In the genomic region with DNA sequence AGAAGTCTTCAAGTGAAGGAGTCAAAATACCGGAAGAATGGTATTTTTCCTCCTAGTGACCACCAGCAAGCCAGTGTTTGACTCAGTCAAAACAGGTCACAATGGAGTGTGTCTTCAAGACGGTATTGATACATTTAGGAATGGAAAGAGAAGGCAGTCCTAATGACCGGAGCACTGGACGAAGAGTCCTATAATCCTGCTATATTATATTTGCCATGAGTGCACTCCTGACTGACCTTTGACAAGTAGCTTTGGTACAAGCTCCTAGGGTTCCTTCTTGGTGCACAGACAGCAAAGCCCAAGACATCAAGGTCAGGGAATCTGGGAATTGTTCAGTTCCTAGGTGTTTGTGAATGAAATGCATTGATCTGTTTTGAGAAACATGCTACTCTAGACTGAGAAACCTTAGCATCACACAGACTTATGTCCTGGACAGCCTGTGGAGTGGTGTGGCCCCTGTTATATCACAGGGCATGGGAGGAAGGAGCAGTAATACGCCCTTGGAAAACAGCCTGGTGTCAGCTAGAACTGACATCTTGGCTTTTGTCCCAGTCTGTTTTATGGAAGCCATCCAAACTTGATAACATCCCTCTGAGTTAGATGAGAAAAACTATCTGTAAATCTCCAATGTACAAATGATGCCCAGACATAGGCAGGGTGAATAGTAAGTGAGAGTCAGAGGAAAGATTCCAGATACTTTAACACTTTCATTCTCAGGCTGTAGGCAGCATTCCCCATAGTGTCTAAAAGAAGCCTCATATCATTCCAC, we compare ENCODE assay signal across 19 cellular contexts. TPM values are rescaled to one million over a fixed set of nuclear protein-coding genes. Genes with fewer than 3 reads are reported as not detected.
DNase-seq lines count a peak whose midpoint lies in the region; ATAC-seq and TF ChIP-seq lines count a peak whose summit lies in the region.
"Had no signal": no experiment of that assay in that cellular context is flagged by ENCODE, and none has a peak within 500 bp of the region (broad histone marks: within the 10 kb centered on the region; RNA-seq: fewer than 3 reads in every experiment).

No MANE protein-coding gene starts in this region.

- TF ChIP-seq POLR2A in right lobe of liver (IDR thresholded peaks at IDR 0.05), result no peak

- H3K4me1 Mint-ChIP-seq in brain, result peaks cover 75% of the 10 kb centered on the region

- intact Hi-C loops in right lobe of liver (cut with DNase I), result no loop called here

- no peak overlapping the region for H3K27ac ChIP-seq in right lobe of liver
- H3K27ac ChIP-seq: RWPE1 had no signal

- DNase-seq in EH (ENCODE audit: low read depth), result peak; percentile 62
- DNase-seq in M059J (ENCODE audit: low read depth), result peak; percentile 71
- peak in 1 of 3 donors; percentile 58 for DNase-seq in right lobe of liver
- no peak for DNase-seq in activated T-cell treated with anti-CD3 and anti-CD28 coated beads, Interleukin-2, amount 50 U/mL, for 48 hours
- DNase-seq in midbrain (lab: John Stamatoyannopoulos, UW), result no peak
- no peak for DNase-seq in stimulated activated CD4-positive, alpha-beta T cell treated with anti-CD3 and anti-CD28 coated beads, Interleukin-4, amount 100 ng/mL, for 4 hours
- DNase-seq in HAP-1 (ENCODE audit: low spot score in 2 of 2), result no peak
- DNase-seq: activated CD4-positive, alpha-beta memory T cell treated with anti-CD3 and anti-CD28 coated beads for 36 hours; glutamatergic neuron; natural killer cell; NCI-H524 treated with DMSO at 0.1 percent for 48 hours; retina had no signal

- peak overlapping the region; percentile 42 to 96 (median 77) for H3K27ac Mint-ChIP-seq in brain
- H3K27ac Mint-ChIP-seq: activated CD4-positive, alpha-beta memory T cell treated with anti-CD3 and anti-CD28 coated beads for 36 hours; activated T-helper 2 cell treated with anti-CD3 and anti-CD28 coated beads, Interferon-gamma antibody, Interleukin-2, Interleukin-4, amounts not matched to agents 10 μg/mL and 5 μg/mL and 100 μg/mL, durations not matched to agents 14 hours and 24 hours and 36 hours; natural killer cell; stimulated activated memory B cell treated with anti-CD40 and anti-IgM and Interleukin-4, amounts not matched to agents 10 μg/mL and 1 μg/mL and 100 μg/mL, for 72 hours had no signal

- H3K9me3 Mint-ChIP-seq in brain, result no peaks in the 10 kb centered on the region
- H3K9me3 Mint-ChIP-seq: activated CD4-positive, alpha-beta memory T cell treated with anti-CD3 and anti-CD28 coated beads for 36 hours; activated T-helper 2 cell treated with anti-CD3 and anti-CD28 coated beads, Interferon-gamma antibody, Interleukin-2, Interleukin-4, amounts not matched to agents 10 μg/mL and 5 μg/mL and 100 μg/mL, durations not matched to agents 14 hours and 24 hours and 36 hours; natural killer cell; stimulated activated memory B cell treated with anti-CD40 and anti-IgM and Interleukin-4, amounts not matched to agents 10 μg/mL and 1 μg/mL and 100 μg/mL, for 72 hours had no signal

- H3K4me3 Mint-ChIP-seq in brain, result no peak overlapping the region
- H3K4me3 Mint-ChIP-seq: activated CD4-positive, alpha-beta memory T cell treated with anti-CD3 and anti-CD28 coated beads for 36 hours; natural killer cell; stimulated activated memory B cell treated with anti-CD40 and anti-IgM and Interleukin-4, amounts not matched to agents 10 μg/mL and 1 μg/mL and 100 μg/mL, for 72 hours had no signal

- peak; percentile 66 to 85 (median 79) for ATAC-seq in right lobe of liver
- ATAC-seq: natural killer cell; stimulated activated memory B cell treated with anti-CD40 and anti-IgM and Interleukin-4, amounts not matched to agents 10 μg/mL and 1 μg/mL and 100 μg/mL, for 72 hours had no signal

- H3K27me3 Mint-ChIP-seq in brain, result peaks cover 3% of the 10 kb centered on the region
- H3K27me3 Mint-ChIP-seq: activated CD4-positive, alpha-beta memory T cell treated with anti-CD3 and anti-CD28 coated beads for 36 hours; stimulated activated memory B cell treated with anti-CD40 and anti-IgM and Interleukin-4, amounts not matched to agents 10 μg/mL and 1 μg/mL and 100 μg/mL, for 72 hours had no signal

- 54% methylated on average over 5 of the region's 5 CpGs for WGBS in right lobe of liver (ENCODE audit: insufficient coverage, low coverage, low lambda C conversion rate, missing lambda C conversion rate)

- H3K27me3 ChIP-seq in right lobe of liver (no peaks in the 10 kb centered on the region), HAP-1 (ENCODE audit: low read depth) (no peaks in the 10 kb centered on the region)

- H3K4me3 ChIP-seq in right lobe of liver (no peak overlapping the region), HAP-1 (no peak overlapping the region)

- in situ Hi-C loops in HAP-1 (cut with MboI; ENCODE audit: low sequenced_read_pairs), result no loop called here

- H3K9me3 ChIP-seq in right lobe of liver (no peaks in the 10 kb centered on the region), HAP-1 (no peaks in the 10 kb centered on the region)

- TF ChIP-seq CTCF in brain (conservative IDR thresholded peaks at IDR 0.05) (no peak), right lobe of liver (IDR thresholded peaks at IDR 0.05) (no peak)

- H3K36me3 Mint-ChIP-seq in brain, result no peaks in the 10 kb centered on the region
- H3K36me3 Mint-ChIP-seq: activated CD4-positive, alpha-beta memory T cell treated with anti-CD3 and anti-CD28 coated beads for 36 hours; natural killer cell; stimulated activated memory B cell treated with anti-CD40 and anti-IgM and Interleukin-4, amounts not matched to agents 10 μg/mL and 1 μg/mL and 100 μg/mL, for 72 hours had no signal

- no peaks in the 10 kb centered on the region for H3K4me1 ChIP-seq in right lobe of liver
- H3K4me1 ChIP-seq in HAP-1, result peaks cover 4% of the 10 kb centered on the region

- H3K36me3 ChIP-seq in right lobe of liver, result no peaks in the 10 kb centered on the region
- H3K36me3 ChIP-seq in HAP-1 (replicated peaks), result no peaks in the 10 kb centered on the region

RNA-seq across cellular contexts. Expression of a gene that starts 18.5 kb away (rescaled TPM):
- total RNA-seq in M059J (2014; rRNA removed; shearing (Covaris generic)), result not detected in 2 replicates
- not detected for polyA plus RNA-seq in brain (ENCODE audit: insufficient read depth, low read depth, low replicate concordance)
- total RNA-seq in right lobe of liver, result not detected
- total RNA-seq: activated CD4-positive, alpha-beta memory T cell treated with anti-CD3 and anti-CD28 coated beads for 36 hours; activated T-helper 2 cell treated with anti-CD3 and anti-CD28 coated beads, Interferon-gamma antibody, Interleukin-2, Interleukin-4, amounts not matched to agents 10 μg/mL and 5 μg/mL and 100 μg/mL, durations not matched to agents 14 hours and 24 hours and 36 hours; natural killer cell; T-helper 2 cell treated with Interferon-gamma antibody and Interleukin-4, amounts not matched to agents 100 ng/mL and 5 ng/mL, for 36 hours; ureter had no signal
- polyA plus RNA-seq: BJ had no signal

Comparison
In these comparisons a context has a peak if more than half of its experiments do, and no peak if none do; other contexts are left out.
1. DNase-seq: peak in EH (single experiment) and M059J (single experiment); none in activated T-cell treated with anti-CD3 and anti-CD28 coated beads, Interleukin-2, amount 50 U/mL, for 48 hours (0 of 2), midbrain (single experiment), stimulated activated CD4-positive, alpha-beta T cell treated with anti-CD3 and anti-CD28 coated beads, Interleukin-4, amount 100 ng/mL, for 4 hours (0 of 2) and HAP-1 (0 of 2).